Comparison of ENCODE assay signal across 16 cellular contexts in genomic region chr2:239388236-239389151, GRCh38. TPM values are rescaled to one million over a fixed set of nuclear protein-coding genes. Genes with fewer than 3 reads are reported as not detected.
DNase-seq lines count a peak whose midpoint lies in the region; ATAC-seq and TF ChIP-seq lines count a peak whose summit lies in the region.
"Had no signal": no experiment of that assay in that cellular context is flagged by ENCODE, and none has a peak within 500 bp of the region (broad histone marks: within the 10 kb centered on the region; RNA-seq: fewer than 3 reads in every experiment).

No MANE protein-coding gene starts in this region.

- H4K91ac ChIP-seq in neuronal stem cell (ENCODE audit: low read depth, low read length, poor library complexity), result no peak overlapping the region

- POLR2A ChIA-PET in SK-N-SH (lab: Yijun Ruan, JAX), result no interaction called here

- peaks cover 23% of the 10 kb centered on the region for H3K4me1 Mint-ChIP-seq in glutamatergic neuron (ENCODE audit: low read depth, unreplicated experiment)

- H3K79me2 ChIP-seq in SK-N-SH (ENCODE audit: insufficient read depth), result peaks cover 16% of the 10 kb centered on the region

- no peak overlapping the region for H2AFZ ChIP-seq in SK-N-SH (ENCODE audit: low read depth)
- no peak overlapping the region for H2AFZ ChIP-seq in neuronal stem cell (ENCODE audit: low read length)

- H3K27me3 ChIP-seq in SK-N-SH (ENCODE audit: insufficient read depth) (no peaks in the 10 kb centered on the region), neuronal stem cell (ENCODE audit: control insufficient read depth in 3 of 3, insufficient read depth in 3 of 3, low read depth in 1 of 3, low read length in 3 of 3) (no peaks in the 10 kb centered on the region), aorta (ENCODE audit: control insufficient read depth in 1 of 2, insufficient read depth in 2 of 2, low read length in 1 of 2) (no peaks in the 10 kb centered on the region), uterus (no peaks in the 10 kb centered on the region)
- H3K27me3 ChIP-seq: BLaER1 treated with 17β-estradiol and CSF1 and Interleukin-3, amounts not matched to agents 10 nM and 100 nM had no signal

- no peak overlapping the region for H3K27ac ChIP-seq in SK-N-SH (ENCODE audit: low read depth in 2 of 2, low read length in 1 of 2)
- no peak overlapping the region for H3K27ac ChIP-seq in neuronal stem cell (replicated peaks; ENCODE audit: low read length)
- H3K27ac ChIP-seq in aorta (ENCODE audit: low read depth in 1 of 2, low read length in 2 of 2), result no peak overlapping the region
- H3K27ac ChIP-seq in uterus, result no peak overlapping the region
- H3K27ac ChIP-seq: 22Rv1; BLaER1 treated with 17β-estradiol and CSF1 and Interleukin-3, amounts not matched to agents 10 nM and 100 nM had no signal

- WGBS in SK-N-SH (ENCODE audit: low lambda C conversion rate), result 96% methylated on average over 14 of the region's 20 CpGs
- no CpG with 5 or more reads among the region's 20 CpGs for WGBS in neuronal stem cell (ENCODE audit: extremely low coverage in 2 of 2, insufficient read length in 2 of 2, insufficient replicate concordance in 1 of 2), 2 donors
- WGBS in aorta, 2 donors, result 94 to 95% methylated on average over 20 of the region's 20 CpGs

- no peak overlapping the region for H2BK5ac ChIP-seq in neuronal stem cell (ENCODE audit: low read length)

- CTCF ChIA-PET in SK-N-SH (lab: Yijun Ruan, JAX), result no interaction called here

- peaks cover 0 to 11% of the 10 kb centered on the region in 2 experiments; a peak in 1 of 4 replicates for H3K4me1 ChIP-seq in SK-N-SH (ENCODE audit: control insufficient read depth in 1 of 2, insufficient read depth in 2 of 2, low read depth in 1 of 2, low read length in 1 of 2)
- peaks cover 0 to 12% of the 10 kb centered on the region in 2 donors for H3K4me1 ChIP-seq in neuronal stem cell (ENCODE audit: control insufficient read depth in 2 of 2, insufficient read depth in 1 of 2, low read depth in 1 of 2, low read length in 2 of 2)
- H3K4me1 ChIP-seq in aorta (ENCODE audit: control insufficient read depth in 1 of 2, insufficient read depth in 2 of 2, low read length in 2 of 2), result no peaks in the 10 kb centered on the region
- H3K4me1 ChIP-seq in uterus, result peaks cover 0 to 11% of the 10 kb centered on the region in 2 donors

- no peak for TF ChIP-seq POLR2A in uterus (IDR thresholded peaks at IDR 0.05)

- H3K23ac ChIP-seq in neuronal stem cell (ENCODE audit: low read depth, low read length, poor library complexity), result no peak overlapping the region

- peaks cover 9% of the 10 kb centered on the region; the same call in 1 of the 2 replicates for H4K20me1 ChIP-seq in SK-N-SH (ENCODE audit: insufficient read depth)

- H3K9me3 Mint-ChIP-seq in glutamatergic neuron (ENCODE audit: unreplicated experiment), result peaks cover 7% of the 10 kb centered on the region
- H3K9me3 Mint-ChIP-seq: CD4-positive, CD25-positive, alpha-beta regulatory T cell had no signal

- no peak overlapping the region for H3K4ac ChIP-seq in neuronal stem cell (ENCODE audit: low read length)

- DNase-seq in SK-N-SH (peak; percentile 18), glutamatergic neuron (peak; percentile 11), neuronal stem cell (ENCODE audit: low spot score) (no peak), aorta (peak; percentile 44 to 70), uterus (no peak)
- DNase-seq: ACHN; Calu3; CD4-positive, CD25-positive, alpha-beta regulatory T cell; DMS79 had no signal

- peaks cover 35% of the 10 kb centered on the region for H3K79me1 ChIP-seq in neuronal stem cell (ENCODE audit: low read depth, low read length)

- no peak for TF ChIP-seq CTCF in SK-N-SH (IDR thresholded peaks at IDR 0.05)
- TF ChIP-seq CTCF in glutamatergic neuron (IDR thresholded peaks at IDR 0.05; ENCODE audit: partially characterized antibody, unreplicated experiment), result no peak
- no peak for TF ChIP-seq CTCF in uterus (IDR thresholded peaks at IDR 0.05)

- H3K36me3 ChIP-seq in SK-N-SH (replicated peaks in 1 of 2; ENCODE audit: control insufficient read depth in 1 of 2, insufficient read depth in 2 of 2, low read length in 1 of 2) (no peaks in the 10 kb centered on the region), neuronal stem cell (replicated peaks in 1 of 2; ENCODE audit: control insufficient read depth in 2 of 2, insufficient read depth in 2 of 2, low read length in 2 of 2) (peaks cover 6 to 23% of the 10 kb centered on the region in 2 donors), aorta (ENCODE audit: control insufficient read depth in 1 of 2, insufficient read depth in 2 of 2, low read length in 1 of 2) (no peaks in the 10 kb centered on the region), uterus (no peaks in the 10 kb centered on the region)

- no peak overlapping the region for H2BK12ac ChIP-seq in neuronal stem cell (ENCODE audit: low read length)

- no peak for TF ChIP-seq EP300 in SK-N-SH (IDR thresholded peaks at IDR 0.05; ENCODE audit: borderline replicate concordance in 1 of 2, low read depth in 1 of 2, low read length in 1 of 2)

- no peak overlapping the region for H3K4me3 Mint-ChIP-seq in glutamatergic neuron (ENCODE audit: unreplicated experiment)
- H3K4me3 Mint-ChIP-seq: CD4-positive, CD25-positive, alpha-beta regulatory T cell had no signal

- H3K27me3 Mint-ChIP-seq in glutamatergic neuron (ENCODE audit: unreplicated experiment), result peaks cover 10% of the 10 kb centered on the region
- H3K27me3 Mint-ChIP-seq: CD4-positive, CD25-positive, alpha-beta regulatory T cell had no signal

- no peak overlapping the region for H3K9ac ChIP-seq in SK-N-SH
- no peak overlapping the region for H3K9ac ChIP-seq in neuronal stem cell (ENCODE audit: low read depth, low read length, poor library complexity)
- H3K9ac ChIP-seq: BLaER1 treated with 17β-estradiol and CSF1 and Interleukin-3, amounts not matched to agents 10 nM and 100 nM had no signal

- no peaks in the 10 kb centered on the region for H3K9me2 ChIP-seq in SK-N-SH

- H3K14ac ChIP-seq in neuronal stem cell (ENCODE audit: low read length), result no peak overlapping the region

- no peak overlapping the region for H2AK5ac ChIP-seq in neuronal stem cell (ENCODE audit: low read depth, low read length)

- no peak for ATAC-seq in SK-N-SH treated with all-trans-retinoic acid at 6 μM for 48 hours
- no peak for ATAC-seq in aorta (ENCODE audit: low FRiP score)
- no peak for ATAC-seq in HG02763 (IDR thresholded peaks at IDR 0.05; ENCODE audit: unreplicated experiment)
- no peak for ATAC-seq in HG02571 (IDR thresholded peaks at IDR 0.05; ENCODE audit: unreplicated experiment)
- ATAC-seq: GM12878, HCT116 had no signal

- H4K8ac ChIP-seq in neuronal stem cell (ENCODE audit: low read depth, low read length), result no peak overlapping the region

- H3F3A ChIP-seq in SK-N-SH (replicated peaks; ENCODE audit: insufficient read depth), result no peaks in the 10 kb centered on the region

- H3K4me3 ChIP-seq in SK-N-SH (ENCODE audit: low read depth in 2 of 2, low read length in 1 of 2) (no peak overlapping the region), neuronal stem cell (ENCODE audit: low read length in 2 of 2) (no peak overlapping the region), aorta (ENCODE audit: low read length in 2 of 2) (no peak overlapping the region), uterus (no peak overlapping the region)
- H3K4me3 ChIP-seq: BLaER1 treated with 17β-estradiol and CSF1 and Interleukin-3, amounts not matched to agents 10 nM and 100 nM; GM12878 had no signal

- H3K18ac ChIP-seq in neuronal stem cell (ENCODE audit: low read length), result peak overlapping the region; percentile 46

- peaks cover 18% of the 10 kb centered on the region for H3K36me3 Mint-ChIP-seq in glutamatergic neuron (ENCODE audit: unreplicated experiment)

- H3K27ac Mint-ChIP-seq in glutamatergic neuron (ENCODE audit: unreplicated experiment), result no peak overlapping the region

- H2BK15ac ChIP-seq in neuronal stem cell (ENCODE audit: low read length), result no peak overlapping the region

- H3K9me3 ChIP-seq in SK-N-SH (no peaks in the 10 kb centered on the region), neuronal stem cell (replicated peaks in 1 of 2; ENCODE audit: control insufficient read depth in 2 of 2, insufficient read depth in 1 of 2, low read depth in 1 of 2, low read length in 2 of 2) (peaks cover 1 to 19% of the 10 kb centered on the region in 2 donors), aorta (ENCODE audit: control insufficient read depth, low read length) (no peaks in the 10 kb centered on the region), uterus (no peaks in the 10 kb centered on the region)

- TF ChIP-seq RAD21 in SK-N-SH (IDR thresholded peaks at IDR 0.05; ENCODE audit: low read length), result no peak

- H2BK120ac ChIP-seq in neuronal stem cell (ENCODE audit: low read depth, low read length), result no peak overlapping the region

- no peak overlapping the region for H3K4me2 ChIP-seq in SK-N-SH
- no peak overlapping the region for H3K4me2 ChIP-seq in neuronal stem cell (ENCODE audit: insufficient read depth, low read length, poor library complexity, severe bottlenecking)
- H3K4me2 ChIP-seq: BLaER1 treated with 17β-estradiol and CSF1 and Interleukin-3, amounts not matched to agents 10 nM and 100 nM had no signal

- intact Hi-C loops in aorta (cut with DNase I), result no loop called here
- intact Hi-C loops in uterus (cut with DNase I; ENCODE audit: low total_unique reads), result no loop called here

TF ChIP-seq in SK-N-SH, 30 proteins besides CTCF, POLR2A, EP300 and RAD21 (continues in another document):
- TF ChIP-seq SMC3 (IDR thresholded peaks at IDR 0.05; ENCODE audit: low read depth, low read length) (no peak), POLR2AphosphoS5 (IDR thresholded peaks at IDR 0.05; ENCODE audit: low read depth, low read length) (no peak), CHD2 (IDR thresholded peaks at IDR 0.05; ENCODE audit: low read length, partially characterized antibody) (no peak)

TF ChIP-seq in SK-N-SH treated with all-trans-retinoic acid at 6 μM for 48 hours, 23 proteins besides CTCF, POLR2A, EP300 and RAD21 (continues in another document):
- TF ChIP-seq CSDC2 (CRISPR knock-in tag; IDR thresholded peaks at IDR 0.05) (no peak), ZNF8 (CRISPR knock-in tag; IDR thresholded peaks at IDR 0.05) (no peak), ZNF70 (CRISPR knock-in tag; IDR thresholded peaks at IDR 0.05) (no peak), SNAI2 (CRISPR knock-in tag; IDR thresholded peaks at IDR 0.05) (no peak), PPARA (CRISPR knock-in tag; IDR thresholded peaks at IDR 0.05; ENCODE audit: borderline replicate concordance) (no peak), ISL1 (CRISPR knock-in tag; IDR thresholded peaks at IDR 0.05) (no peak), BACH2 (CRISPR knock-in tag; IDR thresholded peaks at IDR 0.05; ENCODE audit: borderline replicate concordance) (no peak), GLIS3 (CRISPR knock-in tag; IDR thresholded peaks at IDR 0.05) (no peak), TCF4 (CRISPR knock-in tag; IDR thresholded peaks at IDR 0.05; ENCODE audit: borderline replicate concordance) (no peak)

RNA-seq across cellular contexts. Expression of gene HDAC4, which starts 12.3 kb away (rescaled TPM):
- polyA plus RNA-seq in SK-N-SH (2012; rRNA removed), result 3.9 and 5.5 TPM in 2 replicates
- polyA plus RNA-seq in SK-N-SH (2012; cell fraction: cytosol; rRNA removed), result 3.1 and 3.9 TPM in 2 replicates
- 16.0 and 17.0 TPM in 2 replicates for polyA plus RNA-seq in SK-N-SH (2012; cell fraction: nucleus; rRNA removed)
- 90.6 TPM for total RNA-seq in glutamatergic neuron (ENCODE audit: unreplicated experiment)
- polyA plus RNA-seq in neuronal stem cell (2013, experiment 1 of 2), result 15.9 TPM
- polyA plus RNA-seq in neuronal stem cell (2013, experiment 2 of 2), result 18.7 TPM
- total RNA-seq in aorta, result 10 to 100 TPM; 50.7 to 75.5 TPM
- polyA plus RNA-seq in aorta, result 1 to 10 TPM; 6.8 to 9.6 TPM
- 10 to 100 TPM; 42.1 to 91.5 (median 73.4) TPM for total RNA-seq in uterus

Comparison
In these comparisons a context has a peak if more than half of its experiments do, and no peak if none do; other contexts are left out.
1. DNase-seq: peak in SK-N-SH (single experiment), glutamatergic neuron (single experiment) and aorta (2 of 2); none in neuronal stem cell (single experiment) and uterus (0 of 2).